17 cellular contexts compared by ENCODE assay signal in the genomic region with DNA sequence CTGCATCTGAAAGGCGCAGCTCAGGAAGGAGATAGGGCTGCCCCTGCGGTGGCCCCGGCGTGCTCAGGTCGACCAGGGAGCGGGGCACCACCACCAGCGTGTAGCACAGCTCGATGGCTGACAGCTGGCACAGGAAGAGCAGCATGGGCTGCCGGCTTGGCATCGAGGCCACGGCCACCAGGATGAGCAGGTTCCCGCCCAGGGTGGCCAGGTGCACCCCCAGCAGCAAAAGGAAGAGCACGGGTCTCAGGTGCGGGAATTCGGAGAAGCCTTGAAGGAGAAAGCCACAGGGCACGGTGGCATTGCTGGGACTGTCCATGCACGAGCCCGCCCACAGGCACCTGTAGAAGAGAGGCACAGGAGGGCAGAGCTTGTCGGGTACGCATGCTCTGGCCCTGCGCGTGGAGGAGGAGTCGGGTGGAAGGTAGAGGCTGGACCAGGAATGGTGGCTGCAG. TPM values are rescaled to one million over a fixed set of nuclear protein-coding genes. Genes with fewer than 3 reads are reported as not detected.
"Had no signal": no experiment of that assay in that cellular context is flagged by ENCODE, and none has a peak within 500 bp of the region (broad histone marks: within the 10 kb centered on the region; RNA-seq: fewer than 3 reads in every experiment).

No MANE protein-coding gene starts in this region.

- DNase-seq: activated CD4-positive, alpha-beta T cell treated with anti-CD3 and anti-CD28 coated beads for 48 hours; activated naive CD4-positive, alpha-beta T cell treated with Interleukin-2 at 50 U/mL for 16 hours; activated naive CD8-positive, alpha-beta T cell treated with anti-CD3 and anti-CD28 coated beads, Interleukin-2, amount 50 U/mL, for 24 hours; central memory CD4-positive, alpha-beta T cell; effector memory CD4-positive, alpha-beta T cell; hypothalamus; occipital lobe; stimulated activated CD4-positive, alpha-beta T cell treated with anti-CD3 and anti-CD28 coated beads, Interleukin-15, amount 100 ng/mL, for 24 hours; stimulated activated CD4-positive, alpha-beta T cell treated with anti-CD3 and anti-CD28 coated beads, Interleukin-4, amount 100 ng/mL, for 24 hours; T-helper 1 cell; tibial artery; WERI-Rb-1 had no signal

- H3K9me3 ChIP-seq: tibial artery had no signal

- H3K4me3 ChIP-seq: coronary artery, tibial artery had no signal

- H3K27me3 ChIP-seq: tibial artery had no signal

- H3K36me3 ChIP-seq: tibial artery, WERI-Rb-1 had no signal

- H3K4me1 ChIP-seq: tibial artery had no signal

- H3K27ac ChIP-seq: coronary artery, tibial artery, WERI-Rb-1 had no signal

- ATAC-seq: activated naive CD8-positive, alpha-beta T cell treated with anti-CD3 and anti-CD28 coated beads, Interleukin-2, amount 50 U/mL, for 24 hours had no signal

RNA-seq across cellular contexts. Expression of a gene that starts 33.9 kb away (rescaled TPM):
- total RNA-seq: activated T-helper 1 cell treated with anti-CD3 and anti-CD28 coated beads, Interleukin-12 subunit alpha, Interleukin-12 subunit beta, Interleukin-2, Interleukin-4 antibody, amounts not matched to agents 30 ng/mL and 10 ng/mL and 1 ng/mL, durations not matched to agents 14 hours and 24 hours and 36 hours; glomerular endothelial cell; natural killer cell treated with Interleukin-12 subunit alpha and Interleukin-12 subunit beta and Interleukin-15 and Interleukin-18, amount 100 ng/mL, for 72 hours; occipital lobe; pulmonary artery endothelial cell had no signal

RNA-seq across cellular contexts. Expression of a gene that starts 60.0 kb away (rescaled TPM):
- total RNA-seq: glomerular endothelial cell had no signal
